Comparison of ENCODE assay signal across 24 cellular contexts in the genomic region with DNA sequence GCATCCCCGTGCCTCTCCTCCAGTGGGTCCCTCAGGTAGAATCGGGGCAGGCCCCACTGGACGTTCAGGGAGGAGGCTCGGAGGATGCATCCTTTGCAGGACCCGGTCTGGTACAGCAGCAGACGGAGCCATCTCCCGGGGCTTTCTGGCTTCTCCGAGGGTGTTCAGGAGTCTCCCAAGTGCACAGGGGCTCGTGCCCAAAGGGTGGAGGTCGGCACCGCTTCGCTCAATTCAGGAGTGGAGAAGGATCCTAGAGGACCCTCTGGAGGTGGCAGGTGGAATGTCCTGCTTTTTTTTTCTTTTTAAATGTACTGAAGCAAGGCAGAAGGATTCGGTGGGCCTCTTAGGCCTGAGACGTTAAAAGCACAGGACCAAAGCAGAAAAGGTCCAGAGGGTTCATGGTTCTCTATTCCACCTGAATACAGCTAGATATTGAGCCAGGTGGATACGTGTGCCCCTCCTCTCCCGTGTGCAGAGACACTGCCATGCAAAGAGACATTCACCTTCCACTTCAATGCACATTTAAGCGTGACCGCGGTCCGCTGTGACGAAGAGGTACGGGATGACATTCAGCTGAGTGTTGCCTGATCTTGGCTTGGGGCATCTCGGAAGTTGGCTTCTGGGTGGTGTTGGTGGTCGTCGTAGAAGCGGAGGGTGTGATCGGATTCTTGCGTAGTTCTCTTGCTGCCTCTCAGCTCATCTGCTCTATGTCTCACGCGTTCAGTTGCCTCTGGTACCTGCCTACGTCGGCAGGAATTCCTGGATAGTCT.
A peak's percentile ranks its signal among the peaks of the same experiment; 100 is the strongest.
DNase-seq lines count a peak whose midpoint lies in the region; TF ChIP-seq lines count a peak whose summit lies in the region.
"Had no signal": no experiment of that assay in that cellular context is flagged by ENCODE, and none has a peak within 500 bp of the region (broad histone marks: within the 10 kb centered on the region; RNA-seq: fewer than 3 reads in every experiment).

No MANE protein-coding gene starts in this region.

- H3K27ac Mint-ChIP-seq in activated CD4-positive, alpha-beta T cell treated with anti-CD3 and anti-CD28 coated beads, Interleukin-2, amount 10 ng/mL, durations not matched to agents 24 days and 14 days, result no peak overlapping the region
- peak overlapping the region; percentile 2 for H3K27ac Mint-ChIP-seq in endodermal cell
- H3K27ac Mint-ChIP-seq in progenitor cell of endocrine pancreas, result peak overlapping the region; percentile 59
- no peak overlapping the region for H3K27ac Mint-ChIP-seq in T-helper 2 cell treated with Interferon-gamma antibody and Interleukin-4, amounts not matched to agents 5 μg/mL and 100 μg/mL, for 36 hours
- H3K27ac Mint-ChIP-seq: CD4-positive, alpha-beta memory T cell; HFFc6 had no signal

- H3K27me3 Mint-ChIP-seq in activated CD4-positive, alpha-beta T cell treated with anti-CD3 and anti-CD28 coated beads, Interleukin-2, amount 10 ng/mL, durations not matched to agents 24 days and 14 days, result no peaks in the 10 kb centered on the region
- H3K27me3 Mint-ChIP-seq in endodermal cell (ENCODE audit: insufficient read depth), result no peaks in the 10 kb centered on the region
- H3K27me3 Mint-ChIP-seq in progenitor cell of endocrine pancreas, result no peaks in the 10 kb centered on the region
- H3K27me3 Mint-ChIP-seq in T-helper 2 cell treated with Interferon-gamma antibody and Interleukin-4, amounts not matched to agents 5 μg/mL and 100 μg/mL, for 36 hours (ENCODE audit: low read depth), result no peaks in the 10 kb centered on the region
- H3K27me3 Mint-ChIP-seq: CD4-positive, alpha-beta memory T cell had no signal

- H3K4me1 Mint-ChIP-seq in activated CD4-positive, alpha-beta T cell treated with anti-CD3 and anti-CD28 coated beads, Interleukin-2, amount 10 ng/mL, durations not matched to agents 24 days and 14 days, result no peaks in the 10 kb centered on the region
- H3K4me1 Mint-ChIP-seq in endodermal cell, result peaks cover 15% of the 10 kb centered on the region
- no peaks in the 10 kb centered on the region for H3K4me1 Mint-ChIP-seq in progenitor cell of endocrine pancreas (ENCODE audit: low read depth)
- no peaks in the 10 kb centered on the region for H3K4me1 Mint-ChIP-seq in T-helper 2 cell treated with Interferon-gamma antibody and Interleukin-4, amounts not matched to agents 5 μg/mL and 100 μg/mL, for 36 hours (ENCODE audit: low read depth)

- no peaks in the 10 kb centered on the region for H3K27me3 ChIP-seq in endodermal cell (ENCODE audit: control insufficient read depth, insufficient read depth, low read length, poor library complexity, severe bottlenecking)
- no peaks in the 10 kb centered on the region for H3K27me3 ChIP-seq in testis
- H3K27me3 ChIP-seq: MG63, SJSA1 had no signal

- 95 to 100% methylated on average over 2 to 22 of the region's 32 CpGs for WGBS in endodermal cell (ENCODE audit: insufficient coverage in 1 of 2, insufficient read length in 1 of 2), 2 experiments
- 91% methylated on average over 8 to 21 of the region's 32 CpGs for WGBS in testis, 2 donors

- no peak overlapping the region for H3K4me3 ChIP-seq in endodermal cell (ENCODE audit: low read length)
- no peak overlapping the region for H3K4me3 ChIP-seq in testis
- H3K4me3 ChIP-seq: BLaER1 treated with 17β-estradiol and CSF1 and Interleukin-3, amounts not matched to agents 10 nM and 100 nM; K562; MG63; SJSA1 had no signal

- TF ChIP-seq POLR2A in testis (IDR thresholded peaks at IDR 0.05), result no peak

- no peaks in the 10 kb centered on the region for H3K36me3 Mint-ChIP-seq in activated CD4-positive, alpha-beta T cell treated with anti-CD3 and anti-CD28 coated beads, Interleukin-2, amount 10 ng/mL, durations not matched to agents 24 days and 14 days (ENCODE audit: low read depth)
- H3K36me3 Mint-ChIP-seq in endodermal cell (ENCODE audit: low read depth), result peaks cover 16% of the 10 kb centered on the region
- peaks cover 37% of the 10 kb centered on the region for H3K36me3 Mint-ChIP-seq in progenitor cell of endocrine pancreas (ENCODE audit: insufficient read depth)
- H3K36me3 Mint-ChIP-seq in T-helper 2 cell treated with Interferon-gamma antibody and Interleukin-4, amounts not matched to agents 5 μg/mL and 100 μg/mL, for 36 hours (ENCODE audit: low read depth), result no peaks in the 10 kb centered on the region
- H3K36me3 Mint-ChIP-seq: CD4-positive, alpha-beta memory T cell had no signal

- H3K4me3 Mint-ChIP-seq in activated CD4-positive, alpha-beta T cell treated with anti-CD3 and anti-CD28 coated beads, Interleukin-2, amount 10 ng/mL, durations not matched to agents 24 days and 14 days, result no peak overlapping the region
- H3K4me3 Mint-ChIP-seq in endodermal cell (no peak overlapping the region), progenitor cell of endocrine pancreas (ENCODE audit: low read depth) (no peak overlapping the region)
- H3K4me3 Mint-ChIP-seq in T-helper 2 cell treated with Interferon-gamma antibody and Interleukin-4, amounts not matched to agents 5 μg/mL and 100 μg/mL, for 36 hours, result no peak overlapping the region
- H3K4me3 Mint-ChIP-seq: H9, HFFc6 had no signal

- no peaks in the 10 kb centered on the region for H3K36me3 ChIP-seq in endodermal cell (ENCODE audit: control insufficient read depth, insufficient read depth, low read length)
- no peaks in the 10 kb centered on the region for H3K36me3 ChIP-seq in testis (ENCODE audit: low read depth, missing control alignments)
- H3K36me3 ChIP-seq: BLaER1 treated with 17β-estradiol and CSF1 and Interleukin-3, amounts not matched to agents 10 nM and 100 nM; MG63; SJSA1 had no signal

- peak; percentile 54 for DNase-seq in activated CD4-positive, alpha-beta T cell treated with anti-CD3 and anti-CD28 coated beads, Interleukin-2, amount 10 ng/mL, durations not matched to agents 24 days and 14 days
- DNase-seq in activated CD4-positive, alpha-beta T cell treated with anti-CD3 and anti-CD28 coated beads for 1 hour, result no peak
- DNase-seq in GM20000 (ENCODE audit: low spot score) (peak; percentile 2), endodermal cell (no peak), progenitor cell of endocrine pancreas (ENCODE audit: low spot score, unreplicated experiment) (no peak), testis (no peak), NCI-H1417 (lab: John Stamatoyannopoulos, UW) (no peak)
- no peak for DNase-seq in T-helper 2 cell treated with Interferon-gamma antibody and Interleukin-4, amounts not matched to agents 5 μg/mL and 100 μg/mL, for 36 hours (ENCODE audit: low spot score)
- DNase-seq: 8988T; Caco-2; CD4-positive, alpha-beta memory T cell; DMS 273 treated with DMSO at 0.1 percent for 48 hours; DMS79 treated with DMSO at 0.1 percent for 48 hours; H9; HFFc6; MG63; NCI-H1436; NCI-H187 treated with DMSO at 0.1 percent for 48 hours; NCI-H2107; NCI-H510A; NCI-H748 treated with DMSO at 0.1 percent for 48 hours had no signal

- intact Hi-C loops in activated CD4-positive, alpha-beta T cell treated with anti-CD3 and anti-CD28 coated beads, Interleukin-2, amount 10 ng/mL, durations not matched to agents 24 days and 14 days (cut with micrococcal nuclease), result no loop called here
- intact Hi-C loops in testis (cut with DNase I; ENCODE audit: low total_unique reads), result no loop called here

- no peaks in the 10 kb centered on the region for H3K9me3 Mint-ChIP-seq in activated CD4-positive, alpha-beta T cell treated with anti-CD3 and anti-CD28 coated beads, Interleukin-2, amount 10 ng/mL, durations not matched to agents 24 days and 14 days
- H3K9me3 Mint-ChIP-seq in endodermal cell (no peaks in the 10 kb centered on the region), progenitor cell of endocrine pancreas (ENCODE audit: low read depth) (peaks cover 33% of the 10 kb centered on the region)
- H3K9me3 Mint-ChIP-seq in T-helper 2 cell treated with Interferon-gamma antibody and Interleukin-4, amounts not matched to agents 5 μg/mL and 100 μg/mL, for 36 hours, result peaks cover 4% of the 10 kb centered on the region

- H3K4me1 ChIP-seq in endodermal cell (ENCODE audit: control insufficient read depth, insufficient read depth, low read length) (no peaks in the 10 kb centered on the region), testis (no peaks in the 10 kb centered on the region)
- H3K4me1 ChIP-seq: Caco-2, SJSA1 had no signal

- TF ChIP-seq CTCF in GM20000 (IDR thresholded peaks at IDR 0.05; ENCODE audit: extremely low read depth, missing control alignments), result no peak
- peak; percentile 16 for TF ChIP-seq CTCF in endodermal cell (conservative IDR thresholded peaks at IDR 0.05)
- no peak for TF ChIP-seq CTCF in progenitor cell of endocrine pancreas (IDR thresholded peaks at IDR 0.05; ENCODE audit: unreplicated experiment)
- TF ChIP-seq CTCF in testis (IDR thresholded peaks at IDR 0.05), result no peak

- H3K27ac ChIP-seq in endodermal cell (ENCODE audit: low read depth, low read length), result no peak overlapping the region
- no peak overlapping the region for H3K27ac ChIP-seq in testis
- H3K27ac ChIP-seq: BLaER1 treated with 17β-estradiol and CSF1 and Interleukin-3, amounts not matched to agents 10 nM and 100 nM; SJSA1 had no signal

- no peaks in the 10 kb centered on the region for H3K9me3 ChIP-seq in endodermal cell (ENCODE audit: control insufficient read depth, low read length)
- H3K9me3 ChIP-seq in testis, result no peaks in the 10 kb centered on the region
- H3K9me3 ChIP-seq: Caco-2, MG63, SJSA1 had no signal

- no peak overlapping the region for H3K9ac ChIP-seq in endodermal cell (ENCODE audit: extremely low read depth, low read length, poor library complexity, severe bottlenecking)
- H3K9ac ChIP-seq: BLaER1 treated with 17β-estradiol and CSF1 and Interleukin-3, amounts not matched to agents 10 nM and 100 nM had no signal

Comparison
In these comparisons a context has a peak if more than half of its experiments do, and no peak if none do; other contexts are left out.
1. DNase-seq: peak in activated CD4-positive, alpha-beta T cell treated with anti-CD3 and anti-CD28 coated beads, Interleukin-2, amount 10 ng/mL, durations not matched to agents 24 days and 14 days (single experiment) and GM20000 (single experiment); none in activated CD4-positive, alpha-beta T cell treated with anti-CD3 and anti-CD28 coated beads for 1 hour (single experiment), endodermal cell (single experiment), progenitor cell of endocrine pancreas (single experiment), testis (single experiment), NCI-H1417 (0 of 3) and T-helper 2 cell treated with Interferon-gamma antibody and Interleukin-4, amounts not matched to agents 5 μg/mL and 100 μg/mL, for 36 hours (single experiment).
2. H3K27ac Mint-ChIP-seq: peak in endodermal cell (single experiment) and progenitor cell of endocrine pancreas (single experiment); none in activated CD4-positive, alpha-beta T cell treated with anti-CD3 and anti-CD28 coated beads, Interleukin-2, amount 10 ng/mL, durations not matched to agents 24 days and 14 days (single experiment) and T-helper 2 cell treated with Interferon-gamma antibody and Interleukin-4, amounts not matched to agents 5 μg/mL and 100 μg/mL, for 36 hours (single experiment).